1 cellular context compared by ENCODE assay signal in the genomic region with DNA sequence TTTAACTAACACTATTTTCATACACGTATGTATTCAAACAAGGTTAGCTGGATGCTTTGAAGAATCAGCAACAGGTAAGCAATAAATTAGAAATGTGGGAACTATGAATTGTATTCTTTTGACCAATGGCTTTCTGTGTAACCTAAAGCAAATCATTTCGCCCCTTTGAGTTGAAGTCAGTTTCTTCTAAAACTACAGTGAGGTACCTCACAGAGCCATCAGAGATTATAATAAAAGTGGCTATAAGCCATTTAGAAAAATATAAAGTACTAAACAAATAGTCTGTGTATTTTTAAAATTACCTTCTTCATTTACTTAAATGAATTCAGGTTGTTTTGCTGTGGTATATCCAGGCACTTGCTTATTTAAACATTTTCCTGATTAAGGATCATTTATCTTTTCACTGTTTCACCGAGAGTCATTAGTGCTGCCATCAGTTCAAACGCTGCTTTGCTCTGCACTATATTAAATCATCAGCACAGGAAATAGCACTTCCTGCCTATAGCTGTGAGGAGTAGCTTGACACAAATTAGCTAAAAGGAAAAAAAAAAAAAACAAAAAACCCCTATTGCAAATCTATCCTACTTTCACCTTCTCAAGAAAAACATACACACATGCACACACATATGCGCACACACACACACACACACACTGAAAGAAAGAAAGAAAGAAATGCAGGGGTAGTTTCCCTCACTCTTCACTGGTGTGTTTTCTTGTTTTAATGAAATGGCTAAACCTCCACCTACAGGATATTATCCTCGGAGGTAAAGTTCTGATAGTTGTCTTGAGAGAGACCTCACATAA.
TF ChIP-seq lines count a peak whose summit lies in the region.

No MANE protein-coding gene starts in this region.

TF ChIP-seq in GM23338, 12 proteins besides CTCF, POLR2A, EP300 and RAD21 (continued from another document):
- TF ChIP-seq ETS1 (IDR thresholded peaks at IDR 0.05) (no peak), ZNF331 (CRISPR knock-in tag; IDR thresholded peaks at IDR 0.05; ENCODE audit: low read depth) (no peak)
- TF ChIP-seq, protein P1, sequence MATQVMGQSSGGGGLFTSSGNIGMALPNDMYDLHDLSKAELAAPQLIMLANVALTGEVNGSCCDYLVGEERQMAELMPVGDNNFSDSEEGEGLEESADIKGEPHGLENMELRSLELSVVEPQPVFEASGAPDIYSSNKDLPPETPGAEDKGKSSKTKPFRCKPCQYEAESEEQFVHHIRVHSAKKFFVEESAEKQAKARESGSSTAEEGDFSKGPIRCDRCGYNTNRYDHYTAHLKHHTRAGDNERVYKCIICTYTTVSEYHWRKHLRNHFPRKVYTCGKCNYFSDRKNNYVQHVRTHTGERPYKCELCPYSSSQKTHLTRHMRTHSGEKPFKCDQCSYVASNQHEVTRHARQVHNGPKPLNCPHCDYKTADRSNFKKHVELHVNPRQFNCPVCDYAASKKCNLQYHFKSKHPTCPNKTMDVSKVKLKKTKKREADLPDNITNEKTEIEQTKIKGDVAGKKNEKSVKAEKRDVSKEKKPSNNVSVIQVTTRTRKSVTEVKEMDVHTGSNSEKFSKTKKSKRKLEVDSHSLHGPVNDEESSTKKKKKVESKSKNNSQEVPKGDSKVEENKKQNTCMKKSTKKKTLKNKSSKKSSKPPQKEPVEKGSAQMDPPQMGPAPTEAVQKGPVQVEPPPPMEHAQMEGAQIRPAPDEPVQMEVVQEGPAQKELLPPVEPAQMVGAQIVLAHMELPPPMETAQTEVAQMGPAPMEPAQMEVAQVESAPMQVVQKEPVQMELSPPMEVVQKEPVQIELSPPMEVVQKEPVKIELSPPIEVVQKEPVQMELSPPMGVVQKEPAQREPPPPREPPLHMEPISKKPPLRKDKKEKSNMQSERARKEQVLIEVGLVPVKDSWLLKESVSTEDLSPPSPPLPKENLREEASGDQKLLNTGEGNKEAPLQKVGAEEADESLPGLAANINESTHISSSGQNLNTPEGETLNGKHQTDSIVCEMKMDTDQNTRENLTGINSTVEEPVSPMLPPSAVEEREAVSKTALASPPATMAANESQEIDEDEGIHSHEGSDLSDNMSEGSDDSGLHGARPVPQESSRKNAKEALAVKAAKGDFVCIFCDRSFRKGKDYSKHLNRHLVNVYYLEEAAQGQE (IDR thresholded peaks at IDR 0.05; ENCODE audit: unreplicated experiment) = no peak
TF ChIP-seq in GM23338: peak in this region for 0.
